ENCODE assay signal across 8 cellular contexts in genomic region chr4:163166041-163166579, GRCh38. TPM values are rescaled to one million over a fixed set of nuclear protein-coding genes. Genes with fewer than 3 reads are reported as not detected.
DNase-seq lines count a peak whose midpoint lies in the region; ATAC-seq lines count a peak whose summit lies in the region.

No MANE protein-coding gene starts in this region.

- DNase-seq in NCI-H524 (lab: John Stamatoyannopoulos, UW) (peak; percentile 1 to 2), NCI-H524 treated with DMSO at 0.1 percent for 48 hours (lab: John Stamatoyannopoulos, UW) (no peak), NOMO-1 treated with dmso at 0.1 percent for 144 hours (lab: John Stamatoyannopoulos, UW; ENCODE audit: unreplicated experiment) (peak; percentile 37), activated T-cell treated with anti-CD3 and anti-CD28 coated beads for 4 hours (peak; percentile 42), naive B cell (peak; percentile 60)

- H3K4me1 Mint-ChIP-seq in naive B cell, result peaks cover 29 to 37% (median 30%) of the 10 kb centered on the region in 3 donors
- peaks cover 37% of the 10 kb centered on the region for H3K4me1 Mint-ChIP-seq in stimulated activated memory B cell treated with anti-CD40 and anti-IgM and Interleukin-4, amounts not matched to agents 10 μg/mL and 1 μg/mL and 100 μg/mL, for 72 hours

- peaks cover 13 to 14% of the 10 kb centered on the region in 2 donors for H3K36me3 Mint-ChIP-seq in naive B cell
- H3K36me3 Mint-ChIP-seq in stimulated activated memory B cell treated with anti-CD40 and anti-IgM and Interleukin-4, amounts not matched to agents 10 μg/mL and 1 μg/mL and 100 μg/mL, for 72 hours, result peaks cover 23% of the 10 kb centered on the region

- H3K27ac Mint-ChIP-seq in naive B cell, result peak overlapping the region; percentile 98 to 100 (median 99)
- peak overlapping the region; percentile 97 for H3K27ac Mint-ChIP-seq in stimulated activated memory B cell treated with anti-CD40 and anti-IgM and Interleukin-4, amounts not matched to agents 10 μg/mL and 1 μg/mL and 100 μg/mL, for 72 hours

- peaks cover 0 to 2% (median 0%) of the 10 kb centered on the region in 3 donors for H3K27me3 Mint-ChIP-seq in naive B cell
- H3K27me3 Mint-ChIP-seq in stimulated activated memory B cell treated with anti-CD40 and anti-IgM and Interleukin-4, amounts not matched to agents 10 μg/mL and 1 μg/mL and 100 μg/mL, for 72 hours, result no peaks in the 10 kb centered on the region

- ATAC-seq in HG02885 (IDR thresholded peaks at IDR 0.05; ENCODE audit: poor library complexity, unreplicated experiment) (peak; percentile 58), esophagus mucosa (peak; percentile 65), naive B cell (ENCODE audit: low read depth in 2 of 2) (peak; percentile 68 to 72)
- peak; percentile 75 for ATAC-seq in stimulated activated memory B cell treated with anti-CD40 and anti-IgM and Interleukin-4, amounts not matched to agents 10 μg/mL and 1 μg/mL and 100 μg/mL, for 72 hours

- H3K9me3 Mint-ChIP-seq in naive B cell, result peaks cover 0 to 3% (median 0%) of the 10 kb centered on the region in 7 donors
- no peaks in the 10 kb centered on the region for H3K9me3 Mint-ChIP-seq in stimulated activated memory B cell treated with anti-CD40 and anti-IgM and Interleukin-4, amounts not matched to agents 10 μg/mL and 1 μg/mL and 100 μg/mL, for 72 hours

- H3K4me3 Mint-ChIP-seq in naive B cell, result peak overlapping the region; percentile 88 to 99 (median 98)
- peak overlapping the region; percentile 91 for H3K4me3 Mint-ChIP-seq in stimulated activated memory B cell treated with anti-CD40 and anti-IgM and Interleukin-4, amounts not matched to agents 10 μg/mL and 1 μg/mL and 100 μg/mL, for 72 hours

RNA-seq across cellular contexts. Expression of gene NAF1, which starts 0.6 kb away (rescaled TPM):
- 11.4 TPM for total RNA-seq in esophagus mucosa
- 1 to 10 TPM; 3.7 to 9.8 (median 5.4) TPM for polyA plus RNA-seq in naive B cell (ENCODE audit: low read depth in 6 of 6)
